ENCODE assay signal across 1 cellular context in genomic region chr4:147059064-147059731, GRCh38.
TF ChIP-seq lines count a peak whose summit lies in the region.

No MANE protein-coding gene starts in this region.

TF ChIP-seq in IMR-90, 13 proteins besides CTCF, POLR2A, EP300 and RAD21 (continued from another document):
- TF ChIP-seq ELK1 (IDR thresholded peaks at IDR 0.05; ENCODE audit: borderline replicate concordance, low read depth, low read length) = no peak
- TF ChIP-seq NFE2L2 (IDR thresholded peaks at IDR 0.05; ENCODE audit: low read depth, low read length) = no peak
- no peak for TF ChIP-seq RCOR1 (IDR thresholded peaks at IDR 0.05; ENCODE audit: insufficient replicate concordance, low read length)
- no peak for TF ChIP-seq USF2 (IDR thresholded peaks at IDR 0.05; ENCODE audit: low read depth, low read length)
- no peak for TF ChIP-seq CEBPB (IDR thresholded peaks at IDR 0.05; ENCODE audit: low read depth, low read length)
- TF ChIP-seq SMC3 (IDR thresholded peaks at IDR 0.05; ENCODE audit: low read depth, low read length) = no peak
- no peak for TF ChIP-seq FOS (IDR thresholded peaks at IDR 0.05; ENCODE audit: low read depth, low read length)
- no peak for TF ChIP-seq RFX5 (IDR thresholded peaks at IDR 0.05; ENCODE audit: low read depth, low read length)
